ENCODE assay signal across 13 cellular contexts in the genomic region with DNA sequence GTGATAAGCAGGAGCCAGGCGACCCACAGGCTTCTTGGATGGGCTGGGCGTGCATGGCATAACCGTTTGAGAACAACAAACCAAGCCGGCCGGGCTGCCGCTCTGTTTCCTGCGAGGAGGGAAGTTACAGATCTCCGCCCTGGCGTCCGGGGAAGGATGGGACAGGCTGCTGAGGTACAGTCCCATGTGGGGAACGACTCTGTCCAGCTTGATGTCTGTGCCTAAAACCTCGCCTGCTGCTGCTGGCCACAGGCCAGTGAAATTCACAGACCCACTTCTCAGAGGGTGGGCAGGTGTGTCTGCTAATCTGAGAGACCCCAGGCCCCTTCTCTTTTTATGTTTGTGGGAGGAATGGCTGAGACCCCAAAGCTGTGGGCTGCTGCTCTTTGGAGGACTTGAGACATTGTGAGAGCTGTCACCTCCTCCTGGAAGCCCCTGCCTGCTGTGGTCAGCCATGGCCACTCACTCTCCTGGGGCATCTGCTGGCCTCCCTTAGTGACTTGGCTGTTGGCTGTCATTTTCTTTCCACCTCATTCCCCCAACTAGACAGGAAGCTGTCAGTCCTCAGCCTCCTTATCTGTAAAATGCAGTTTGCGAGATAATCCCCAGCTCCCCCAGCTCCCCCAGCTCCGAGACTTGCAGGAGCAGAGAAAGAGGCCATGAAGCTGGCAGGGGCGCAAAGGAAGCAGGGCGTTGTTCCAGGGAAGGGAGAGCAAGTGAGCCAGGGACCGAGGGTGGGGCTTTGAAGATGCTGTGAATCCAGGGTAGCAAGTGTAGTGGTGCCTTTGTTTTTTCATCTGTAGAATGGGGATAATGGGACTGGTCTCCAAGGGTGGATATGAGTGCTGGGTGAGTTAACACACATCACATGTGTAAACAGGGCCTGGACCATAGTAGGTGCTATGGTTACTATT. TPM values are rescaled to one million over a fixed set of nuclear protein-coding genes. Genes with fewer than 3 reads are reported as not detected.
DNase-seq lines count a peak whose midpoint lies in the region; ATAC-seq and TF ChIP-seq lines count a peak whose summit lies in the region.
"Had no signal": no experiment of that assay in that cellular context is flagged by ENCODE, and none has a peak within 500 bp of the region (broad histone marks: within the 10 kb centered on the region; RNA-seq: fewer than 3 reads in every experiment).

No MANE protein-coding gene starts in this region.

- POLR2A ChIA-PET in HCT116 (lab: Charles Lee) = no interaction called here

- H3K9me3 ChIP-seq in HCT116 (ENCODE audit: control insufficient read depth in 1 of 2, insufficient read depth in 1 of 2, low read depth in 1 of 2, low read length in 2 of 2) = no peaks in the 10 kb centered on the region
- H3K9me3 ChIP-seq in body of pancreas = no peaks in the 10 kb centered on the region
- no peaks in the 10 kb centered on the region for H3K9me3 ChIP-seq in spleen
- H3K9me3 ChIP-seq in hepatocyte (ENCODE audit: low read depth) = no peaks in the 10 kb centered on the region

- DNase-seq in HCT116 (ENCODE audit: low read depth, low spot score) (no peak), body of pancreas (peak in 1 of 4 donors; percentile 38), inferior parietal cortex (ENCODE audit: extremely low spot score) (peak; percentile 47), spleen (peak; percentile 90), hepatocyte (ENCODE audit: low spot score) (no peak), NCI-H1092 treated with DMSO at 0.1 percent for 48 hours (lab: John Stamatoyannopoulos, UW) (no peak)
- DNase-seq: activated CD8-positive, alpha-beta memory T cell treated with anti-CD3 and anti-CD28 coated beads, Interleukin-2, amount 50 U/mL, for 4 hours; amygdala; effector CD8-positive, alpha-beta T cell; NCI-H2081; T-helper 9 cell had no signal

- TF ChIP-seq POLR2A in HCT116 (IDR thresholded peaks at IDR 0.05; ENCODE audit: borderline replicate concordance, extremely low read depth, insufficient read depth, insufficient read length) (no peak), body of pancreas (IDR thresholded peaks at IDR 0.05) (no peak), spleen (IDR thresholded peaks at IDR 0.05) (no peak)

- no peaks in the 10 kb centered on the region for H3K9me2 ChIP-seq in HCT116 (ENCODE audit: insufficient read depth)
- H3K9me2 ChIP-seq in hepatocyte (replicated peaks; ENCODE audit: insufficient read depth) = no peaks in the 10 kb centered on the region

- H2AFZ ChIP-seq in HCT116 (ENCODE audit: low read depth, low read length, poor library complexity, severe bottlenecking) = no peak overlapping the region
- H2AFZ ChIP-seq in hepatocyte = no peak overlapping the region

- BruUV-seq in HCT116 (replicated peaks; lab: Mats Ljungman, UMichigan) = no TSS peak

- no peak for TF ChIP-seq RAD21 in HCT116 (IDR thresholded peaks at IDR 0.05; ENCODE audit: low read depth)

- intact Hi-C loops in HCT116 (cut with micrococcal nuclease) (no loop called here), body of pancreas (cut with DNase I) (no loop called here), spleen (cut with DNase I; ENCODE audit: low total_unique reads) (no loop called here)

- peaks cover 50 to 77% of the 10 kb centered on the region in 2 experiments for H3K4me1 ChIP-seq in HCT116 (ENCODE audit: control insufficient read depth in 1 of 2, insufficient read depth in 2 of 2, low read length in 2 of 2)
- peaks cover 61% of the 10 kb centered on the region for H3K4me1 ChIP-seq in body of pancreas
- peaks cover 33 to 100% (median 93%) of the 10 kb centered on the region in 6 donors for H3K4me1 ChIP-seq in spleen
- H3K4me1 ChIP-seq in hepatocyte (ENCODE audit: insufficient read depth) = peaks cover 8% of the 10 kb centered on the region

- H3K4me3 ChIP-seq in HCT116 (replicated peaks in 1 of 2; ENCODE audit: low read depth in 1 of 2, low read length in 2 of 2) = no peak overlapping the region
- H3K4me3 ChIP-seq in body of pancreas = no peak overlapping the region
- H3K4me3 ChIP-seq in spleen = peak overlapping the region in 1 of 8 donors; percentile 9
- no peak overlapping the region for H3K4me3 ChIP-seq in hepatocyte

- RAD21 ChIA-PET in HCT116 (lab: Charles Lee; ENCODE audit: low non-redundant PET in 1 of 2, low total read pairs in 2 of 2, uncharacterized antibody in 2 of 2, unreplicated experiment in 2 of 2) = no interaction called here

- no peaks in the 10 kb centered on the region for H3K27me3 ChIP-seq in HCT116 (ENCODE audit: insufficient read depth, low read length)
- H3K27me3 ChIP-seq in body of pancreas = no peaks in the 10 kb centered on the region
- no peaks in the 10 kb centered on the region for H3K27me3 ChIP-seq in spleen (replicated peaks in 1 of 7)
- no peaks in the 10 kb centered on the region for H3K27me3 ChIP-seq in hepatocyte

- peaks cover 92% of the 10 kb centered on the region for H3K79me2 ChIP-seq in HCT116 (ENCODE audit: insufficient read depth, low read length)
- peaks cover 91% of the 10 kb centered on the region for H3K79me2 ChIP-seq in hepatocyte

- TF ChIP-seq CTCF in HCT116 (IDR thresholded peaks at IDR 0.05 in 2 of 3, conservative IDR thresholded peaks at IDR 0.05 in 1 of 3; ENCODE audit: borderline replicate concordance in 1 of 3, insufficient read depth in 1 of 3, low read depth in 2 of 3, low read length in 2 of 3) (no peak), body of pancreas (IDR thresholded peaks at IDR 0.05) (no peak), spleen (IDR thresholded peaks at IDR 0.05 in 8 of 11, conservative IDR thresholded peaks at IDR 0.05 in 3 of 11) (peak in 6 of 11 experiments; percentile 28 to 55 (median 42)), hepatocyte (IDR thresholded peaks at IDR 0.05; ENCODE audit: poor library complexity) (no peak)

- ATAC-seq in HCT116 = no peak
- no peak for ATAC-seq in body of pancreas
- no peak for ATAC-seq in HG03460 (IDR thresholded peaks at IDR 0.05; ENCODE audit: unreplicated experiment)
- ATAC-seq in HG02981 (IDR thresholded peaks at IDR 0.05; ENCODE audit: unreplicated experiment) = no peak

- H3K4me2 ChIP-seq in HCT116 (ENCODE audit: low read length) = no peak overlapping the region
- no peak overlapping the region for H3K4me2 ChIP-seq in hepatocyte

- CTCF ChIA-PET in HCT116 (lab: Charles Lee) = no interaction called here

- H3K27ac ChIP-seq in HCT116 (ENCODE audit: low read depth, low read length) = no peak overlapping the region
- peak overlapping the region in 3 of 4 donors; percentile 26 to 94 (median 87) for H3K27ac ChIP-seq in body of pancreas
- peak overlapping the region in 7 of 8 donors; percentile 37 to 78 (median 64) for H3K27ac ChIP-seq in spleen
- H3K27ac ChIP-seq in hepatocyte = no peak overlapping the region

- H4K20me1 ChIP-seq in HCT116 (ENCODE audit: insufficient read depth) (no peaks in the 10 kb centered on the region), hepatocyte (ENCODE audit: insufficient read depth, poor library complexity, severe bottlenecking) (peaks cover 71% of the 10 kb centered on the region)

- 0 out of 2 replicates have a peak overlapping the region, but pooled peaks have one; percentile 1 for H3K9ac ChIP-seq in HCT116 (ENCODE audit: low read length)

- WGBS in body of pancreas, 2 donors = 51 to 78% methylated on average over 12 to 17 of the region's 17 CpGs
- 30 to 42% (median 35%) methylated on average over 8 to 17 of the region's 17 CpGs for WGBS in spleen, 5 donors
- 84% methylated on average over 17 of the region's 17 CpGs for WGBS in hepatocyte (ENCODE audit: low lambda C conversion rate, missing lambda C conversion rate)

- no peaks in the 10 kb centered on the region; a peak in 1 of 4 replicates for H3K36me3 ChIP-seq in HCT116 (ENCODE audit: control insufficient read depth in 1 of 2, insufficient read depth in 2 of 2, low read length in 2 of 2)
- H3K36me3 ChIP-seq in body of pancreas (replicated peaks in 1 of 2; ENCODE audit: insufficient read depth in 1 of 2, low read depth in 2 of 2) = no peaks in the 10 kb centered on the region
- H3K36me3 ChIP-seq in spleen = peaks cover 0 to 5% (median 0%) of the 10 kb centered on the region in 6 donors
- H3K36me3 ChIP-seq in hepatocyte (replicated peaks; ENCODE audit: insufficient read depth, low read depth) = no peaks in the 10 kb centered on the region

TF ChIP-seq in HCT116, 20 proteins besides CTCF, POLR2A, EP300 and RAD21 (continues in another document):
- TF ChIP-seq, protein P1, sequence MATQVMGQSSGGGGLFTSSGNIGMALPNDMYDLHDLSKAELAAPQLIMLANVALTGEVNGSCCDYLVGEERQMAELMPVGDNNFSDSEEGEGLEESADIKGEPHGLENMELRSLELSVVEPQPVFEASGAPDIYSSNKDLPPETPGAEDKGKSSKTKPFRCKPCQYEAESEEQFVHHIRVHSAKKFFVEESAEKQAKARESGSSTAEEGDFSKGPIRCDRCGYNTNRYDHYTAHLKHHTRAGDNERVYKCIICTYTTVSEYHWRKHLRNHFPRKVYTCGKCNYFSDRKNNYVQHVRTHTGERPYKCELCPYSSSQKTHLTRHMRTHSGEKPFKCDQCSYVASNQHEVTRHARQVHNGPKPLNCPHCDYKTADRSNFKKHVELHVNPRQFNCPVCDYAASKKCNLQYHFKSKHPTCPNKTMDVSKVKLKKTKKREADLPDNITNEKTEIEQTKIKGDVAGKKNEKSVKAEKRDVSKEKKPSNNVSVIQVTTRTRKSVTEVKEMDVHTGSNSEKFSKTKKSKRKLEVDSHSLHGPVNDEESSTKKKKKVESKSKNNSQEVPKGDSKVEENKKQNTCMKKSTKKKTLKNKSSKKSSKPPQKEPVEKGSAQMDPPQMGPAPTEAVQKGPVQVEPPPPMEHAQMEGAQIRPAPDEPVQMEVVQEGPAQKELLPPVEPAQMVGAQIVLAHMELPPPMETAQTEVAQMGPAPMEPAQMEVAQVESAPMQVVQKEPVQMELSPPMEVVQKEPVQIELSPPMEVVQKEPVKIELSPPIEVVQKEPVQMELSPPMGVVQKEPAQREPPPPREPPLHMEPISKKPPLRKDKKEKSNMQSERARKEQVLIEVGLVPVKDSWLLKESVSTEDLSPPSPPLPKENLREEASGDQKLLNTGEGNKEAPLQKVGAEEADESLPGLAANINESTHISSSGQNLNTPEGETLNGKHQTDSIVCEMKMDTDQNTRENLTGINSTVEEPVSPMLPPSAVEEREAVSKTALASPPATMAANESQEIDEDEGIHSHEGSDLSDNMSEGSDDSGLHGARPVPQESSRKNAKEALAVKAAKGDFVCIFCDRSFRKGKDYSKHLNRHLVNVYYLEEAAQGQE (IDR thresholded peaks at IDR 0.05; ENCODE audit: low read depth) = no peak
- TF ChIP-seq ELF1 (IDR thresholded peaks at IDR 0.05; ENCODE audit: borderline replicate concordance, low read depth) (no peak), POLR2AphosphoS5 (IDR thresholded peaks at IDR 0.05; ENCODE audit: low read depth, low read length) (no peak)

RNA-seq across cellular contexts. Expression of a gene that starts 51.0 kb away (rescaled TPM):
- total RNA-seq in HCT116 (2021; ENCODE audit: unreplicated experiment) (64.6 TPM), body of pancreas (10 to 100 TPM; 18.7 to 18.8 TPM), spleen (100 to 1,000 TPM in 1 of 7 donors, 10 to 100 TPM in 6; 49.9 to 107 (median 67.1) TPM), hepatocyte (9.4 and 17.8 TPM in 2 replicates)
- polyA plus RNA-seq in HCT116 (2012) = 40.2 and 45.3 TPM in 2 replicates
- polyA plus RNA-seq in spleen (10 to 100 TPM in 1 of 3 donors, 1 to 10 TPM in 2; 6.0 to 11.8 (median 6.2) TPM), hepatocyte (4.6 and 5.8 TPM in 2 replicates)

Comparison
In these comparisons a context has a peak if more than half of its experiments do, and no peak if none do; other contexts are left out.
1. DNase-seq: peak in inferior parietal cortex (single experiment) and spleen (single experiment); none in HCT116 (single experiment), hepatocyte (single experiment) and NCI-H1092 treated with DMSO at 0.1 percent for 48 hours (single experiment).
2. H3K27ac ChIP-seq: peak in body of pancreas (3 of 4) and spleen (7 of 8); none in HCT116 (single experiment) and hepatocyte (single experiment).
3. CTCF ChIP-seq: peak in spleen (6 of 11); none in HCT116 (0 of 3), body of pancreas (0 of 7) and hepatocyte (single experiment).